16 cellular contexts compared by ENCODE assay signal in the genomic region with DNA sequence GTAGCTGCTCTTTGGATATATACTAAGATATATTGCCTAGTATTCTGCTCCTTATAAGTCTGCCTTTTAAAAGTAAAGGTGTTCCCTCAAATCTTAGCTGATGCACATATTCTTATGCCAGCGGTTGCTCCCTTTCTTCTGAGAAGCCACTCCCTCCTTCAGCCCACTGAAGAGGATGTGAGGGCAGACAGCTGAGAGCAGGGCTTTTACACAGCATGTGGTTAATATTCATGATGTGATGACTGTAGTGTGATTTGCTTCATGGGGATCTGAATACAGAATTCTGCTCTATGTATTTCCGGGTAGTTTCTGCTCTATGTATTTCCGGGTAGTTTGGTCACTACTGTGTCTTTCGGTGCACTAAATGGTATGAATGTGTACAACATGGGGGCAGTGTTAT.
DNase-seq lines count a peak whose midpoint lies in the region; ATAC-seq and TF ChIP-seq lines count a peak whose summit lies in the region.
"Had no signal": no experiment of that assay in that cellular context is flagged by ENCODE, and none has a peak within 500 bp of the region (broad histone marks: within the 10 kb centered on the region; RNA-seq: fewer than 3 reads in every experiment).

No MANE protein-coding gene starts in this region.

- no peaks in the 10 kb centered on the region for H3K4me1 Mint-ChIP-seq in activated CD4-positive, alpha-beta T cell treated with anti-CD3 and anti-CD28 coated beads for 36 hours
- H3K4me1 Mint-ChIP-seq in osteocyte (ENCODE audit: unreplicated experiment), result peaks cover 21% of the 10 kb centered on the region

- no peak for TF ChIP-seq CTCF in brain microvascular endothelial cell (IDR thresholded peaks at IDR 0.05; ENCODE audit: low read depth, low read length, missing control alignments)
- no peak for TF ChIP-seq CTCF in osteocyte (IDR thresholded peaks at IDR 0.05)

- peaks cover 32% of the 10 kb centered on the region for H3K36me3 Mint-ChIP-seq in activated CD4-positive, alpha-beta T cell treated with anti-CD3 and anti-CD28 coated beads for 36 hours (ENCODE audit: low read depth)
- H3K36me3 Mint-ChIP-seq in osteocyte (ENCODE audit: unreplicated experiment), result peaks cover 16% of the 10 kb centered on the region

- CTCF ChIA-PET in activated CD4-positive, alpha-beta T cell treated with anti-CD3 and anti-CD28 coated beads for 36 hours (lab: Charles Lee), result no interaction called here

- intact Hi-C loops in activated CD4-positive, alpha-beta T cell treated with anti-CD3 and anti-CD28 coated beads for 36 hours (cut with DNase I, micrococcal nuclease), result no loop called here

- POLR2A ChIA-PET in activated CD4-positive, alpha-beta T cell treated with anti-CD3 and anti-CD28 coated beads for 36 hours (lab: Charles Lee), result no interaction called here

- no peak overlapping the region for H3K27ac Mint-ChIP-seq in activated CD4-positive, alpha-beta T cell treated with anti-CD3 and anti-CD28 coated beads for 36 hours
- peak overlapping the region; percentile 0 for H3K27ac Mint-ChIP-seq in osteocyte (ENCODE audit: unreplicated experiment)
- H3K27ac Mint-ChIP-seq: activated naive CD4-positive, alpha-beta T cell treated with anti-CD3 and anti-CD28 coated beads, Interleukin-2, amount 50 U/mL, for 72 hours had no signal

- H3K4me3 Mint-ChIP-seq in activated CD4-positive, alpha-beta T cell treated with anti-CD3 and anti-CD28 coated beads for 36 hours, result no peak overlapping the region
- H3K4me3 Mint-ChIP-seq in osteocyte (ENCODE audit: unreplicated experiment), result no peak overlapping the region

- H3K36me3 ChIP-seq in brain microvascular endothelial cell (replicated peaks), result no peaks in the 10 kb centered on the region
- H3K36me3 ChIP-seq: colonic mucosa had no signal

- H3K4me3 ChIP-seq in brain microvascular endothelial cell (ENCODE audit: low read depth, low read length), result no peak overlapping the region
- H3K4me3 ChIP-seq: A549, colonic mucosa, esophagus muscularis mucosa, hepatocyte had no signal

- DNase-seq in activated CD4-positive, alpha-beta T cell treated with anti-CD3 and anti-CD28 coated beads for 36 hours, result no peak
- no peak for DNase-seq in activated CD4-positive, alpha-beta T cell treated with anti-CD3 and anti-CD28 coated beads, Interleukin-2, amount 50 U/mL, for 1 hour
- DNase-seq in NCI-H2227 (lab: John Stamatoyannopoulos, UW; ENCODE audit: unreplicated experiment), result peak; percentile 21
- peak; percentile 10 for DNase-seq in brain microvascular endothelial cell
- DNase-seq in osteocyte (ENCODE audit: extremely low spot score, unreplicated experiment), result no peak
- no peak for DNase-seq in NCI-H345 treated with DMSO at 0.1 percent for 48 hours (lab: John Stamatoyannopoulos, UW; ENCODE audit: unreplicated experiment)
- DNase-seq in RKO (ENCODE audit: low spot score), result no peak
- no peak for DNase-seq in NCI-H1436 (lab: John Stamatoyannopoulos, UW)
- DNase-seq: colonic mucosa, NCI-H1092 treated with DMSO at 0.1 percent for 48 hours, NCI-H510A treated with DMSO at 0.1 percent for 48 hours had no signal

- H3K27me3 Mint-ChIP-seq in activated CD4-positive, alpha-beta T cell treated with anti-CD3 and anti-CD28 coated beads for 36 hours, result no peaks in the 10 kb centered on the region
- H3K27me3 Mint-ChIP-seq in osteocyte (ENCODE audit: unreplicated experiment), result no peaks in the 10 kb centered on the region

- H3K27me3 ChIP-seq in brain microvascular endothelial cell (replicated peaks), result no peaks in the 10 kb centered on the region
- H3K27me3 ChIP-seq: colonic mucosa, esophagus muscularis mucosa, hepatocyte had no signal

- no peaks in the 10 kb centered on the region for H3K9me3 Mint-ChIP-seq in activated CD4-positive, alpha-beta T cell treated with anti-CD3 and anti-CD28 coated beads for 36 hours (ENCODE audit: low read depth)
- H3K9me3 Mint-ChIP-seq in osteocyte (ENCODE audit: unreplicated experiment), result no peaks in the 10 kb centered on the region
- H3K9me3 Mint-ChIP-seq: activated naive CD4-positive, alpha-beta T cell treated with anti-CD3 and anti-CD28 coated beads, Interleukin-2, amount 50 U/mL, for 72 hours had no signal

- ATAC-seq in activated CD4-positive, alpha-beta T cell treated with anti-CD3 and anti-CD28 coated beads for 36 hours, result peak; percentile 23
- ATAC-seq: A549; activated naive CD4-positive, alpha-beta T cell treated with anti-CD3 and anti-CD28 coated beads, Interleukin-2, amount 50 U/mL, for 72 hours had no signal

- H3K27ac ChIP-seq in brain microvascular endothelial cell, result no peak overlapping the region
- H3K27ac ChIP-seq: A549, colonic mucosa, esophagus muscularis mucosa, hepatocyte, RWPE1 had no signal

- in situ Hi-C loops in brain microvascular endothelial cell (cut with HindIII; ENCODE audit: low pct_ligation_motif_present, low sequenced_read_pairs), result no loop called here

Comparison
In these comparisons a context has a peak if more than half of its experiments do, and no peak if none do; other contexts are left out.
1. DNase-seq: peak in NCI-H2227 (single experiment) and brain microvascular endothelial cell (single experiment); none in activated CD4-positive, alpha-beta T cell treated with anti-CD3 and anti-CD28 coated beads for 36 hours (single experiment), activated CD4-positive, alpha-beta T cell treated with anti-CD3 and anti-CD28 coated beads, Interleukin-2, amount 50 U/mL, for 1 hour (single experiment), osteocyte (single experiment), NCI-H345 treated with DMSO at 0.1 percent for 48 hours (single experiment), RKO (single experiment) and NCI-H1436 (single experiment).